In the genomic region with DNA sequence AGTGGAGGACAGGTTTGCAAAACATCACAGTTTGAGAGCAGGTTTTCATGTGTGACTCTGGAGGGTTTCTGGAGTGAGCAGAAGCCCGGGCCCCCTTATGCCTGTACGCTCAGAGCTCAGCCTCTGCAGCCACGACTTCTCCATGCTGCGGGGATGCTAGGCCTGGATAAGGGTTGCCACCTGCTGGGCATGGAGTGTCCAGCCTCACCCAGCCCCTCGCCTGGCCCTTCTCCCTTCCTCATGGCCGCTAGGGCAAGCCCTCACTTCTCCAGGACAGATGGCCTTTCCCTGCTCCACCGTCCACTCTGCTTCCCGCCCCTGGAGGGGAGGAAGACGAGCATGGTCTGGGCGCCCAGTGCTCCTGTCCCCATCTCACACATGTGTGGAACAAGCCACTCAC, we compare ENCODE assay signal across 1 cellular context.
TF ChIP-seq lines count a peak whose summit lies in the region.

No MANE protein-coding gene starts in this region.

TF ChIP-seq in WTC11, 78 proteins besides CTCF, POLR2A, EP300 and RAD21 (continued from another document):
- TF ChIP-seq, protein P1, sequence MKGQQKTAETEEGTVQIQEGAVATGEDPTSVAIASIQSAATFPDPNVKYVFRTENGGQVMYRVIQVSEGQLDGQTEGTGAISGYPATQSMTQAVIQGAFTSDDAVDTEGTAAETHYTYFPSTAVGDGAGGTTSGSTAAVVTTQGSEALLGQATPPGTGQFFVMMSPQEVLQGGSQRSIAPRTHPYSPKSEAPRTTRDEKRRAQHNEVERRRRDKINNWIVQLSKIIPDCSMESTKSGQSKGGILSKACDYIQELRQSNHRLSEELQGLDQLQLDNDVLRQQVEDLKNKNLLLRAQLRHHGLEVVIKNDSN (CRISPR knock-in tag; IDR thresholded peaks at IDR 0.05) = no peak
- TF ChIP-seq ZNF232 (CRISPR knock-in tag; IDR thresholded peaks at IDR 0.05) = no peak
- TF ChIP-seq ZNF423 (CRISPR knock-in tag; IDR thresholded peaks at IDR 0.05) = no peak
- no peak for TF ChIP-seq NR1H2 (CRISPR knock-in tag; IDR thresholded peaks at IDR 0.05)
- TF ChIP-seq, protein P2, sequence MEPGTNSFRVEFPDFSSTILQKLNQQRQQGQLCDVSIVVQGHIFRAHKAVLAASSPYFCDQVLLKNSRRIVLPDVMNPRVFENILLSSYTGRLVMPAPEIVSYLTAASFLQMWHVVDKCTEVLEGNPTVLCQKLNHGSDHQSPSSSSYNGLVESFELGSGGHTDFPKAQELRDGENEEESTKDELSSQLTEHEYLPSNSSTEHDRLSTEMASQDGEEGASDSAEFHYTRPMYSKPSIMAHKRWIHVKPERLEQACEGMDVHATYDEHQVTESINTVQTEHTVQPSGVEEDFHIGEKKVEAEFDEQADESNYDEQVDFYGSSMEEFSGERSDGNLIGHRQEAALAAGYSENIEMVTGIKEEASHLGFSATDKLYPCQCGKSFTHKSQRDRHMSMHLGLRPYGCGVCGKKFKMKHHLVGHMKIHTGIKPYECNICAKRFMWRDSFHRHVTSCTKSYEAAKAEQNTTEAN (CRISPR knock-in tag; IDR thresholded peaks at IDR 0.05) = no peak
- no peak for TF ChIP-seq RORB (CRISPR knock-in tag; IDR thresholded peaks at IDR 0.05)
